In the genomic region with DNA sequence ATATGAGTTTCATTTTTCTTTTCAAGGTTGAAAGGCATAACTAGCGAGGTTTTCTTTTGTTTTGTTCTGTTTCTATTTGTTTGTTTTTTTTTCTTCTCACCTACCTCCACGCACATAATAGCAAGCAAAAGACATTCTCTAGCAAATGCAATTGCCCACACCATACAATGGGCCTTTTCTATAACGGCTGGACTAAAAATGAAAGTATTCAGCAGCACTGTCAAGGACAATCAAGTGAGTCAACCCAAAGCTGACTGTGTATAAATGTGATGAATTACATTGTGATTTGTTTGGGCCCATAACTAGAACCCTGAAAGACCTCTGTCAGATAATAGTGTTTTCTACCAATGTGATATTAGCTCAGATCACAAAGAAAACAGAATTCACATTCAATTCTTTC, we compare ENCODE assay signal across 23 cellular contexts.
"Had no signal": no experiment of that assay in that cellular context is flagged by ENCODE, and none has a peak within 500 bp of the region (broad histone marks: within the 10 kb centered on the region; RNA-seq: fewer than 3 reads in every experiment).

No MANE protein-coding gene starts in this region.

- DNase-seq: activated CD4-positive, alpha-beta T cell treated with anti-CD3 and anti-CD28 coated beads, Interleukin-2, amount 10 ng/mL, durations not matched to agents 24 days and 14 days; activated CD8-positive, alpha-beta memory T cell treated with anti-CD3 and anti-CD28 coated beads, Interleukin-2, amount 10 ng/mL, durations not matched to agents 7 days and 5 days; activated CD8-positive, alpha-beta T cell treated with anti-CD3 and anti-CD28 coated beads for 36 hours; activated effector memory CD4-positive, alpha-beta T cell treated with anti-CD3 and anti-CD28 coated beads, Interleukin-2, amount 50 U/mL, for 16 hours; activated naive CD4-positive, alpha-beta T cell treated with anti-CD3 and anti-CD28 coated beads, Interleukin-2, amount 50 U/mL, for 16 hours; activated naive CD8-positive, alpha-beta T cell treated with anti-CD3 and anti-CD28 coated beads, Interleukin-2, amount 50 U/mL, for 24 hours; activated T-cell treated with anti-CD3 and anti-CD28 coated beads for 4 hours; body of pancreas; effector CD8-positive, alpha-beta T cell; erythroblast; foreskin fibroblast; islet precursor cell; left cardiac atrium; natural killer cell; stimulated activated CD4-positive, alpha-beta T cell treated with anti-CD3 and anti-CD28 coated beads, Interleukin-4, amount 100 ng/mL, for 24 hours; stimulated activated naive CD4-positive, alpha-beta T cell treated with Interleukin-2 at 50 U/mL for 16 hours; upper lobe of left lung had no signal

- H3K36me3 ChIP-seq: cardiac muscle cell, prostate gland, right atrium auricular region, upper lobe of left lung had no signal

- H3K4me3 Mint-ChIP-seq: activated CD4-positive, alpha-beta T cell treated with anti-CD3 and anti-CD28 coated beads, Interleukin-2, amount 10 ng/mL, durations not matched to agents 24 days and 14 days; activated CD8-positive, alpha-beta memory T cell treated with anti-CD3 and anti-CD28 coated beads, Interleukin-2, amount 10 ng/mL, durations not matched to agents 7 days and 5 days; activated CD8-positive, alpha-beta T cell treated with anti-CD3 and anti-CD28 coated beads for 36 hours; activated naive CD8-positive, alpha-beta T cell treated with anti-CD3 and anti-CD28 coated beads, Interleukin-2, amount 50 U/mL, for 24 hours; dendritic cell treated with granulocyte-macrophage colony-stimulating factor and Interleukin-4, amounts not matched to agents 40 ng/mL and 50 ng/mL, for 4 days; natural killer cell had no signal

- H3K9me3 Mint-ChIP-seq: activated CD4-positive, alpha-beta T cell treated with anti-CD3 and anti-CD28 coated beads, Interleukin-2, amount 10 ng/mL, durations not matched to agents 24 days and 14 days had no signal

- H3K36me3 Mint-ChIP-seq: activated CD8-positive, alpha-beta memory T cell treated with anti-CD3 and anti-CD28 coated beads, Interleukin-2, amount 10 ng/mL, durations not matched to agents 7 days and 5 days; natural killer cell had no signal

- H3K4me1 Mint-ChIP-seq: activated CD4-positive, alpha-beta T cell treated with anti-CD3 and anti-CD28 coated beads, Interleukin-2, amount 10 ng/mL, durations not matched to agents 24 days and 14 days; activated CD8-positive, alpha-beta memory T cell treated with anti-CD3 and anti-CD28 coated beads, Interleukin-2, amount 10 ng/mL, durations not matched to agents 7 days and 5 days; activated naive CD8-positive, alpha-beta T cell treated with anti-CD3 and anti-CD28 coated beads, Interleukin-2, amount 50 U/mL, for 24 hours; natural killer cell had no signal

- H3K9me3 ChIP-seq: body of pancreas, prostate gland, right atrium auricular region, upper lobe of left lung had no signal

- H3K27me3 Mint-ChIP-seq: activated CD4-positive, alpha-beta T cell treated with anti-CD3 and anti-CD28 coated beads, Interleukin-2, amount 10 ng/mL, durations not matched to agents 24 days and 14 days; activated CD8-positive, alpha-beta memory T cell treated with anti-CD3 and anti-CD28 coated beads, Interleukin-2, amount 10 ng/mL, durations not matched to agents 7 days and 5 days; activated CD8-positive, alpha-beta T cell treated with anti-CD3 and anti-CD28 coated beads for 36 hours; activated naive CD8-positive, alpha-beta T cell treated with anti-CD3 and anti-CD28 coated beads, Interleukin-2, amount 50 U/mL, for 24 hours; dendritic cell treated with granulocyte-macrophage colony-stimulating factor and Interleukin-4, amounts not matched to agents 40 ng/mL and 50 ng/mL, for 4 days had no signal

- H3K4me1 ChIP-seq: body of pancreas, prostate gland, right atrium auricular region, upper lobe of left lung had no signal

- H3K27ac ChIP-seq: body of pancreas, cardiac muscle cell, prostate gland, right atrium auricular region, upper lobe of left lung, VCaP had no signal

- ATAC-seq: activated CD4-positive, CD25-positive, alpha-beta regulatory T cell treated with anti-CD3 and anti-CD28 coated beads, Interleukin-2, amount 50 U/mL, for 24 hours; activated CD8-positive, alpha-beta memory T cell treated with anti-CD3 and anti-CD28 coated beads, Interleukin-2, amount 10 ng/mL, durations not matched to agents 7 days and 5 days; activated CD8-positive, alpha-beta T cell treated with anti-CD3 and anti-CD28 coated beads for 36 hours; activated naive CD8-positive, alpha-beta T cell treated with anti-CD3 and anti-CD28 coated beads, Interleukin-2, amount 50 U/mL, for 24 hours; body of pancreas; left cardiac atrium; natural killer cell had no signal

- H3K4me3 ChIP-seq: body of pancreas, cardiac muscle cell, prostate gland, right atrium auricular region, upper lobe of left lung had no signal

- H3K27me3 ChIP-seq: cardiac muscle cell, right atrium auricular region, upper lobe of left lung had no signal

- H3K27ac Mint-ChIP-seq: activated CD4-positive, alpha-beta T cell treated with anti-CD3 and anti-CD28 coated beads, Interleukin-2, amount 10 ng/mL, durations not matched to agents 24 days and 14 days; activated CD8-positive, alpha-beta memory T cell treated with anti-CD3 and anti-CD28 coated beads, Interleukin-2, amount 10 ng/mL, durations not matched to agents 7 days and 5 days; activated CD8-positive, alpha-beta T cell treated with anti-CD3 and anti-CD28 coated beads for 36 hours; activated naive CD8-positive, alpha-beta T cell treated with anti-CD3 and anti-CD28 coated beads, Interleukin-2, amount 50 U/mL, for 24 hours; dendritic cell treated with granulocyte-macrophage colony-stimulating factor and Interleukin-4, amounts not matched to agents 40 ng/mL and 50 ng/mL, for 4 days; natural killer cell had no signal
